In genomic region chr3:60809857-60810256, GRCh38 we compare ENCODE assay signal across 1 cellular context.
A peak's percentile ranks its signal among the peaks of the same experiment; 100 is the strongest.
TF ChIP-seq lines count a peak whose summit lies in the region.

No MANE protein-coding gene starts in this region.

TF ChIP-seq in HEK293, 187 proteins besides CTCF, POLR2A, EP300 and RAD21 (continued from another document and continues in another):
- no peak for TF ChIP-seq ZBTB49 (tag by site-specific recombination; IDR thresholded peaks at IDR 0.05; ENCODE audit: low read depth)
- TF ChIP-seq ZSCAN4 (tag by site-specific recombination; IDR thresholded peaks at IDR 0.05), result no peak
- TF ChIP-seq ZSCAN30 (tag by site-specific recombination; IDR thresholded peaks at IDR 0.05), result no peak
- no peak; the same call in 1 of the 2 replicates for TF ChIP-seq BCL6B (tag by site-specific recombination; IDR thresholded peaks at IDR 0.05)
- TF ChIP-seq ZNF302 (tag by site-specific recombination; IDR thresholded peaks at IDR 0.05; ENCODE audit: low read depth), result no peak
- TF ChIP-seq ZNF394 (tag by site-specific recombination; IDR thresholded peaks at IDR 0.05; ENCODE audit: borderline replicate concordance), result no peak
- TF ChIP-seq KLF1 (tag by site-specific recombination; IDR thresholded peaks at IDR 0.05), result no peak
- no peak for TF ChIP-seq ZNF449 (tag by site-specific recombination; IDR thresholded peaks at IDR 0.05)
- TF ChIP-seq PRDM6 (tag by site-specific recombination; IDR thresholded peaks at IDR 0.05), result peak; percentile 86
- TF ChIP-seq ZNF148 (tag by site-specific recombination; IDR thresholded peaks at IDR 0.05; ENCODE audit: borderline replicate concordance), result no peak
- TF ChIP-seq TCF7L2 (IDR thresholded peaks at IDR 0.05; ENCODE audit: borderline replicate concordance, low read depth, low read length), result peak; percentile 33; the same call in 1 of the 2 replicates
- TF ChIP-seq ZNF366 (tag by site-specific recombination; conservative IDR thresholded peaks at IDR 0.05), result no peak
- TF ChIP-seq ZNF221 (tag by site-specific recombination; IDR thresholded peaks at IDR 0.05; ENCODE audit: borderline replicate concordance), result no peak
- no peak for TF ChIP-seq ZNF138 (tag by site-specific recombination; IDR thresholded peaks at IDR 0.05; ENCODE audit: borderline replicate concordance)
- no peak for TF ChIP-seq ZFP41 (tag by site-specific recombination; IDR thresholded peaks at IDR 0.05; ENCODE audit: borderline replicate concordance)
- TF ChIP-seq ZNF623 (tag by site-specific recombination; IDR thresholded peaks at IDR 0.05), result no peak
- TF ChIP-seq ZNF747 (tag by site-specific recombination; IDR thresholded peaks at IDR 0.05), result no peak
- TF ChIP-seq SCRT1 (tag by site-specific recombination; IDR thresholded peaks at IDR 0.05; ENCODE audit: borderline replicate concordance), result no peak
- TF ChIP-seq ZIC2 (tag by site-specific recombination; IDR thresholded peaks at IDR 0.05), result peak; percentile 57
- TF ChIP-seq ZNF2 (tag by site-specific recombination; IDR thresholded peaks at IDR 0.05), result no peak
- peak; percentile 84 for TF ChIP-seq OSR2 (tag by site-specific recombination; IDR thresholded peaks at IDR 0.05)
- no peak for TF ChIP-seq ZBTB10 (tag by site-specific recombination; IDR thresholded peaks at IDR 0.05)
- no peak for TF ChIP-seq ZNF837 (tag by site-specific recombination; IDR thresholded peaks at IDR 0.05)
- TF ChIP-seq INSM2 (tag by site-specific recombination; IDR thresholded peaks at IDR 0.05), result no peak
- TF ChIP-seq OVOL3 (tag by site-specific recombination; IDR thresholded peaks at IDR 0.05), result no peak
- TF ChIP-seq BCL11A (tag by site-specific recombination; IDR thresholded peaks at IDR 0.05; ENCODE audit: low read depth), result no peak
- TF ChIP-seq ZNF521 (tag by site-specific recombination; IDR thresholded peaks at IDR 0.05), result no peak
- no peak for TF ChIP-seq ZNF404 (tag by site-specific recombination; IDR thresholded peaks at IDR 0.05)
- no peak for TF ChIP-seq ZBTB8A (tag by site-specific recombination; IDR thresholded peaks at IDR 0.05)
- TF ChIP-seq YY1 (tag by site-specific recombination; IDR thresholded peaks at IDR 0.05), result no peak
- peak; percentile 77 for TF ChIP-seq ZFHX2 (tag by site-specific recombination; conservative IDR thresholded peaks at IDR 0.05)
- TF ChIP-seq ZNF600 (tag by site-specific recombination; IDR thresholded peaks at IDR 0.05), result no peak
- no peak for TF ChIP-seq ZNF157 (tag by site-specific recombination; IDR thresholded peaks at IDR 0.05)
- TF ChIP-seq ZSCAN5A (tag by site-specific recombination; IDR thresholded peaks at IDR 0.05), result no peak
- TF ChIP-seq MZF1 (tag by site-specific recombination; IDR thresholded peaks at IDR 0.05; ENCODE audit: borderline replicate concordance), result no peak
- 0 out of 2 replicates have a peak, but pooled peaks have one; percentile 26 for TF ChIP-seq ZNF518A (tag by site-specific recombination; conservative IDR thresholded peaks at IDR 0.05; ENCODE audit: low read depth)
- TF ChIP-seq ZNF48 (tag by site-specific recombination; IDR thresholded peaks at IDR 0.05), result no peak
- TF ChIP-seq ZNF121 (tag by site-specific recombination; IDR thresholded peaks at IDR 0.05), result no peak
